In genomic region chr4:37717575-37717974, GRCh38 we compare ENCODE assay signal across 13 cellular contexts. TPM values are rescaled to one million over a fixed set of nuclear protein-coding genes. Genes with fewer than 3 reads are reported as not detected.
A peak's percentile ranks its signal among the peaks of the same experiment; 100 is the strongest.
DNase-seq lines count a peak whose midpoint lies in the region; TF ChIP-seq lines count a peak whose summit lies in the region.
"Had no signal": no experiment of that assay in that cellular context is flagged by ENCODE, and none has a peak within 500 bp of the region (broad histone marks: within the 10 kb centered on the region; RNA-seq: fewer than 3 reads in every experiment).

No MANE protein-coding gene starts in this region.

- H3K27me3 Mint-ChIP-seq in activated T-cell treated with anti-CD3 and anti-CD28 coated beads, Interleukin-2, amount 50 U/mL, for 24 hours = peaks cover 2% of the 10 kb centered on the region

- no peaks in the 10 kb centered on the region for H3K36me3 ChIP-seq in sigmoid colon

- no peak overlapping the region for H3K27ac ChIP-seq in sigmoid colon
- H3K27ac ChIP-seq: epithelial cell of prostate had no signal

- intact Hi-C loops in sigmoid colon (cut with DNase I) = no loop called here

- no peaks in the 10 kb centered on the region for H3K36me3 Mint-ChIP-seq in activated T-cell treated with anti-CD3 and anti-CD28 coated beads, Interleukin-2, amount 50 U/mL, for 24 hours (ENCODE audit: low read depth)

- peak overlapping the region; percentile 56 for H3K27ac Mint-ChIP-seq in activated T-cell treated with anti-CD3 and anti-CD28 coated beads, Interleukin-2, amount 50 U/mL, for 24 hours

- peaks cover 29% of the 10 kb centered on the region for H3K4me1 Mint-ChIP-seq in activated T-cell treated with anti-CD3 and anti-CD28 coated beads, Interleukin-2, amount 50 U/mL, for 24 hours (ENCODE audit: low read depth)

- H3K4me3 ChIP-seq in choroid plexus epithelial cell (ENCODE audit: low read depth, low read length) = no peak overlapping the region
- H3K4me3 ChIP-seq in skeletal muscle cell (ENCODE audit: low read depth, low read length) = no peak overlapping the region
- H3K4me3 ChIP-seq in sigmoid colon = no peak overlapping the region

- no peaks in the 10 kb centered on the region for H3K9me3 Mint-ChIP-seq in activated T-cell treated with anti-CD3 and anti-CD28 coated beads, Interleukin-2, amount 50 U/mL, for 24 hours

- no peaks in the 10 kb centered on the region for H3K4me1 ChIP-seq in sigmoid colon

- TF ChIP-seq POLR2A in sigmoid colon (IDR thresholded peaks at IDR 0.05) = no peak

- no peaks in the 10 kb centered on the region for H3K9me3 ChIP-seq in sigmoid colon

- no peak for TF ChIP-seq EP300 in sigmoid colon (IDR thresholded peaks at IDR 0.05)

- H3K27me3 ChIP-seq in sigmoid colon = no peaks in the 10 kb centered on the region

- no peak for DNase-seq in activated T-cell treated with anti-CD3 and anti-CD28 coated beads, Interleukin-2, amount 50 U/mL, for 24 hours
- DNase-seq in activated T-cell treated with anti-CD3 and anti-CD28 coated beads, Interleukin-2, amount 50 U/mL, for 1 hour = no peak
- DNase-seq in NCI-H226 = peak; percentile 74
- DNase-seq in choroid plexus epithelial cell (ENCODE audit: low read depth) = peak; percentile 55
- peak; percentile 82 for DNase-seq in skeletal muscle cell (ENCODE audit: low read depth)
- DNase-seq in sigmoid colon = no peak
- no peak for DNase-seq in NCI-H1417 treated with DMSO at 0.1 percent for 48 hours (lab: John Stamatoyannopoulos, UW)
- no peak for DNase-seq in GM19238 (ENCODE audit: insufficient read length, low spot score)
- DNase-seq: AML-193, GDM1, left colon, NCI-H526 treated with DMSO at 0.1 percent for 48 hours had no signal

- no peak for TF ChIP-seq CTCF in choroid plexus epithelial cell (conservative IDR thresholded peaks at IDR 0.05; ENCODE audit: low read depth, low read length)
- TF ChIP-seq CTCF in sigmoid colon (IDR thresholded peaks at IDR 0.05) = no peak

- WGBS in sigmoid colon, 2 donors = 68 to 78% methylated on average over 4 of the region's 4 CpGs

- H3K4me3 Mint-ChIP-seq in activated T-cell treated with anti-CD3 and anti-CD28 coated beads, Interleukin-2, amount 50 U/mL, for 24 hours = no peak overlapping the region

RNA-seq across cellular contexts. Expression of gene RELL1, which starts 31.4 kb away (rescaled TPM):
- 10 to 100 TPM; 38.8 to 63.2 (median 47.1) TPM for total RNA-seq in sigmoid colon
- 1 to 10 TPM; 4.2 to 9.9 (median 4.8) TPM for polyA plus RNA-seq in sigmoid colon

Comparison
In these comparisons a context has a peak if more than half of its experiments do, and no peak if none do; other contexts are left out.
1. DNase-seq: peak in NCI-H226 (single experiment), choroid plexus epithelial cell (single experiment) and skeletal muscle cell (single experiment); none in activated T-cell treated with anti-CD3 and anti-CD28 coated beads, Interleukin-2, amount 50 U/mL, for 24 hours (single experiment), activated T-cell treated with anti-CD3 and anti-CD28 coated beads, Interleukin-2, amount 50 U/mL, for 1 hour (single experiment), sigmoid colon (single experiment), NCI-H1417 treated with DMSO at 0.1 percent for 48 hours (single experiment) and GM19238 (single experiment).